1 cellular context compared by ENCODE assay signal in the genomic region with DNA sequence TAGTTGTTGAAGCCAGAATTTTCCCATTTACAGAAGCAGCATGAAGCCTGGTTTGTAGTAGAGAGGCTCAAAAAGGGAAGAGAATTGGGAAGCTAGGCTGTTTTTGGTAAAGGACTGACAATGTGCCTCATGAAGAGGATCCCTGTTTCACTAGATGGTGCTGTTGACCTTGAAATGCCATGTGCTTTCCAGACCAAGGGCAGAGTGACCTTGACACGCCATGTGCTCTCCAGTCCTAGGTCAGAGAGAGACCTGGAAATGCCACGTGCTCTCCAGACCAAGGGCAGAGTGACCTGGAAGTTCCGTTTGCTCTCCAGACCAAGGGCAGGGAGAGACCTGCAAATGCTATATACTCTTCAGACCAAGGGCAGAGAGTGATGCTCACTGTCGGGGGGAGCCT.
A peak's percentile ranks its signal among the peaks of the same experiment; 100 is the strongest.
TF ChIP-seq lines count a peak whose summit lies in the region.

No MANE protein-coding gene starts in this region.

TF ChIP-seq in K562, 482 proteins besides CTCF, POLR2A, EP300 and RAD21:
- TF ChIP-seq L3MBTL2 (IDR thresholded peaks at IDR 0.05) (peak; percentile 21; the same call in 1 of the 2 replicates), ZNF184 (CRISPR knock-in tag; IDR thresholded peaks at IDR 0.05) (no peak), MNT (conservative IDR thresholded peaks at IDR 0.05) (0 out of 4 replicates have a peak, but pooled peaks have one; percentile 30 to 37), MYC (IDR thresholded peaks at IDR 0.05; ENCODE audit: low read depth, low read length) (peak; percentile 84), MYC (CRISPR knock-in tag; IDR thresholded peaks at IDR 0.05; ENCODE audit: borderline replicate concordance, low read depth) (no peak), SMC3 (conservative IDR thresholded peaks at IDR 0.05; ENCODE audit: insufficient read depth, low read depth, low read length) (peak; percentile 33; the same call in 1 of the 2 replicates), NR2C1 (IDR thresholded peaks at IDR 0.05) (no peak), NR2C1 (tag; IDR thresholded peaks at IDR 0.05) (peak; percentile 35; the same call in 1 of the 2 replicates), ESRRA (IDR thresholded peaks at IDR 0.05; ENCODE audit: borderline replicate concordance, low read depth) (peak; percentile 99), HNRNPLL (IDR thresholded peaks at IDR 0.05; ENCODE audit: low read depth, low read length, poor library complexity, severe bottlenecking) (no peak), MAX (CRISPR knock-in tag; IDR thresholded peaks at IDR 0.05) (peak; percentile 50), EP400 (IDR thresholded peaks at IDR 0.05) (peak; percentile 51; the same call in 1 of the 2 replicates)
- TF ChIP-seq, protein P1, sequence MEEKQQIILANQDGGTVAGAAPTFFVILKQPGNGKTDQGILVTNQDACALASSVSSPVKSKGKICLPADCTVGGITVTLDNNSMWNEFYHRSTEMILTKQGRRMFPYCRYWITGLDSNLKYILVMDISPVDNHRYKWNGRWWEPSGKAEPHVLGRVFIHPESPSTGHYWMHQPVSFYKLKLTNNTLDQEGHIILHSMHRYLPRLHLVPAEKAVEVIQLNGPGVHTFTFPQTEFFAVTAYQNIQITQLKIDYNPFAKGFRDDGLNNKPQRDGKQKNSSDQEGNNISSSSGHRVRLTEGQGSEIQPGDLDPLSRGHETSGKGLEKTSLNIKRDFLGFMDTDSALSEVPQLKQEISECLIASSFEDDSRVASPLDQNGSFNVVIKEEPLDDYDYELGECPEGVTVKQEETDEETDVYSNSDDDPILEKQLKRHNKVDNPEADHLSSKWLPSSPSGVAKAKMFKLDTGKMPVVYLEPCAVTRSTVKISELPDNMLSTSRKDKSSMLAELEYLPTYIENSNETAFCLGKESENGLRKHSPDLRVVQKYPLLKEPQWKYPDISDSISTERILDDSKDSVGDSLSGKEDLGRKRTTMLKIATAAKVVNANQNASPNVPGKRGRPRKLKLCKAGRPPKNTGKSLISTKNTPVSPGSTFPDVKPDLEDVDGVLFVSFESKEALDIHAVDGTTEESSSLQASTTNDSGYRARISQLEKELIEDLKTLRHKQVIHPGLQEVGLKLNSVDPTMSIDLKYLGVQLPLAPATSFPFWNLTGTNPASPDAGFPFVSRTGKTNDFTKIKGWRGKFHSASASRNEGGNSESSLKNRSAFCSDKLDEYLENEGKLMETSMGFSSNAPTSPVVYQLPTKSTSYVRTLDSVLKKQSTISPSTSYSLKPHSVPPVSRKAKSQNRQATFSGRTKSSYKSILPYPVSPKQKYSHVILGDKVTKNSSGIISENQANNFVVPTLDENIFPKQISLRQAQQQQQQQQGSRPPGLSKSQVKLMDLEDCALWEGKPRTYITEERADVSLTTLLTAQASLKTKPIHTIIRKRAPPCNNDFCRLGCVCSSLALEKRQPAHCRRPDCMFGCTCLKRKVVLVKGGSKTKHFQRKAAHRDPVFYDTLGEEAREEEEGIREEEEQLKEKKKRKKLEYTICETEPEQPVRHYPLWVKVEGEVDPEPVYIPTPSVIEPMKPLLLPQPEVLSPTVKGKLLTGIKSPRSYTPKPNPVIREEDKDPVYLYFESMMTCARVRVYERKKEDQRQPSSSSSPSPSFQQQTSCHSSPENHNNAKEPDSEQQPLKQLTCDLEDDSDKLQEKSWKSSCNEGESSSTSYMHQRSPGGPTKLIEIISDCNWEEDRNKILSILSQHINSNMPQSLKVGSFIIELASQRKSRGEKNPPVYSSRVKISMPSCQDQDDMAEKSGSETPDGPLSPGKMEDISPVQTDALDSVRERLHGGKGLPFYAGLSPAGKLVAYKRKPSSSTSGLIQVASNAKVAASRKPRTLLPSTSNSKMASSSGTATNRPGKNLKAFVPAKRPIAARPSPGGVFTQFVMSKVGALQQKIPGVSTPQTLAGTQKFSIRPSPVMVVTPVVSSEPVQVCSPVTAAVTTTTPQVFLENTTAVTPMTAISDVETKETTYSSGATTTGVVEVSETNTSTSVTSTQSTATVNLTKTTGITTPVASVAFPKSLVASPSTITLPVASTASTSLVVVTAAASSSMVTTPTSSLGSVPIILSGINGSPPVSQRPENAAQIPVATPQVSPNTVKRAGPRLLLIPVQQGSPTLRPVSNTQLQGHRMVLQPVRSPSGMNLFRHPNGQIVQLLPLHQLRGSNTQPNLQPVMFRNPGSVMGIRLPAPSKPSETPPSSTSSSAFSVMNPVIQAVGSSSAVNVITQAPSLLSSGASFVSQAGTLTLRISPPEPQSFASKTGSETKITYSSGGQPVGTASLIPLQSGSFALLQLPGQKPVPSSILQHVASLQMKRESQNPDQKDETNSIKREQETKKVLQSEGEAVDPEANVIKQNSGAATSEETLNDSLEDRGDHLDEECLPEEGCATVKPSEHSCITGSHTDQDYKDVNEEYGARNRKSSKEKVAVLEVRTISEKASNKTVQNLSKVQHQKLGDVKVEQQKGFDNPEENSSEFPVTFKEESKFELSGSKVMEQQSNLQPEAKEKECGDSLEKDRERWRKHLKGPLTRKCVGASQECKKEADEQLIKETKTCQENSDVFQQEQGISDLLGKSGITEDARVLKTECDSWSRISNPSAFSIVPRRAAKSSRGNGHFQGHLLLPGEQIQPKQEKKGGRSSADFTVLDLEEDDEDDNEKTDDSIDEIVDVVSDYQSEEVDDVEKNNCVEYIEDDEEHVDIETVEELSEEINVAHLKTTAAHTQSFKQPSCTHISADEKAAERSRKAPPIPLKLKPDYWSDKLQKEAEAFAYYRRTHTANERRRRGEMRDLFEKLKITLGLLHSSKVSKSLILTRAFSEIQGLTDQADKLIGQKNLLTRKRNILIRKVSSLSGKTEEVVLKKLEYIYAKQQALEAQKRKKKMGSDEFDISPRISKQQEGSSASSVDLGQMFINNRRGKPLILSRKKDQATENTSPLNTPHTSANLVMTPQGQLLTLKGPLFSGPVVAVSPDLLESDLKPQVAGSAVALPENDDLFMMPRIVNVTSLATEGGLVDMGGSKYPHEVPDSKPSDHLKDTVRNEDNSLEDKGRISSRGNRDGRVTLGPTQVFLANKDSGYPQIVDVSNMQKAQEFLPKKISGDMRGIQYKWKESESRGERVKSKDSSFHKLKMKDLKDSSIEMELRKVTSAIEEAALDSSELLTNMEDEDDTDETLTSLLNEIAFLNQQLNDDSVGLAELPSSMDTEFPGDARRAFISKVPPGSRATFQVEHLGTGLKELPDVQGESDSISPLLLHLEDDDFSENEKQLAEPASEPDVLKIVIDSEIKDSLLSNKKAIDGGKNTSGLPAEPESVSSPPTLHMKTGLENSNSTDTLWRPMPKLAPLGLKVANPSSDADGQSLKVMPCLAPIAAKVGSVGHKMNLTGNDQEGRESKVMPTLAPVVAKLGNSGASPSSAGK (IDR thresholded peaks at IDR 0.05): peak; percentile 36; the same call in 1 of the 2 replicates
- TF ChIP-seq, protein P2, sequence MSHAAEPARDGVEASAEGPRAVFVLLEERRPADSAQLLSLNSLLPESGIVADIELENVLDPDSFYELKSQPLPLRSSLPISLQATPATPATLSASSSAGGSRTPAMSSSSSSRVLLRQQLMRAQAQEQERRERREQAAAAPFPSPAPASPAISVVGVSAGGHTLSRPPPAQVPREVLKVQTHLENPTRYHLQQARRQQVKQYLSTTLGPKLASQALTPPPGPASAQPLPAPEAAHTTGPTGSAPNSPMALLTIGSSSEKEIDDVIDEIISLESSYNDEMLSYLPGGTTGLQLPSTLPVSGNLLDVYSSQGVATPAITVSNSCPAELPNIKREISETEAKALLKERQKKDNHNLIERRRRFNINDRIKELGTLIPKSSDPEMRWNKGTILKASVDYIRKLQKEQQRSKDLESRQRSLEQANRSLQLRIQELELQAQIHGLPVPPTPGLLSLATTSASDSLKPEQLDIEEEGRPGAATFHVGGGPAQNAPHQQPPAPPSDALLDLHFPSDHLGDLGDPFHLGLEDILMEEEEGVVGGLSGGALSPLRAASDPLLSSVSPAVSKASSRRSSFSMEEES (CRISPR knock-in tag; IDR thresholded peaks at IDR 0.05): no peak
